In genomic region chr9:5628183-5628529, GRCh38 we compare ENCODE assay signal across 8 cellular contexts. TPM values are rescaled to one million over a fixed set of nuclear protein-coding genes. Genes with fewer than 3 reads are reported as not detected.
DNase-seq lines count a peak whose midpoint lies in the region; ATAC-seq, FAIRE-seq and TF ChIP-seq lines count a peak whose summit lies in the region.

No MANE protein-coding gene starts in this region.

- H4K20me1 ChIP-seq in GM12878 (ENCODE audit: control insufficient read depth, insufficient read depth), result no peaks in the 10 kb centered on the region

- TF ChIP-seq RAD21 in GM12878 (IDR thresholded peaks at IDR 0.05; ENCODE audit: insufficient read depth, low read depth, low read length), result no peak

- intact Hi-C loops in GM12878 (cut with micrococcal nuclease; ENCODE audit: unreplicated experiment), result loop anchor here (5.0 kb wide), 1 partner anchor 204 kb away; the partner anchor contains the start of gene ERMP1

- TF ChIP-seq CTCF in GM12878 (IDR thresholded peaks at IDR 0.05 in 2 of 3, conservative IDR thresholded peaks at IDR 0.05 in 1 of 3; ENCODE audit: control insufficient read depth in 2 of 3, extremely low read depth in 1 of 3, insufficient read depth in 1 of 3, low read depth in 3 of 3, low read length in 3 of 3) (no peak), GM20000 (IDR thresholded peaks at IDR 0.05; ENCODE audit: extremely low read depth, missing control alignments) (no peak)

- RAD21 ChIA-PET in GM12878 (lab: Charles Lee; ENCODE audit: unreplicated experiment), result interaction anchor here (0.7 to 4.2 kb wide), 29 partner anchors 9 to 836 kb away, joined by 3 to 52 read pairs (median 4); partner anchors contain the start of genes CD274, ERMP1, PDCD1LG2 and PLGRKT

- in situ Hi-C loops in GM12878 (cut with MboI), result no loop called here

- peaks cover 84% of the 10 kb centered on the region for H3K79me2 ChIP-seq in GM12878 (ENCODE audit: control insufficient read depth, insufficient read depth, low read length)

- H3K9me3 ChIP-seq in GM12878 (replicated peaks; ENCODE audit: control insufficient read depth, insufficient read depth, low read length), result no peaks in the 10 kb centered on the region; the same call in 2 of the 3 replicates

- no peaks in the 10 kb centered on the region for H3K27me3 ChIP-seq in GM12878 (replicated peaks in 1 of 2; ENCODE audit: control insufficient read depth in 2 of 2, insufficient read depth in 2 of 2, low read length in 1 of 2)

- peak overlapping the region; percentile 98 for H3K4me3 Mint-ChIP-seq in activated naive CD4-positive, alpha-beta T cell treated with anti-CD3 and anti-CD28 coated beads, Interleukin-2, amount 50 U/mL, for 24 hours
- peak overlapping the region; percentile 93 for H3K4me3 Mint-ChIP-seq in memory B cell

- peaks cover 5% of the 10 kb centered on the region for H3K36me3 Mint-ChIP-seq in activated naive CD4-positive, alpha-beta T cell treated with anti-CD3 and anti-CD28 coated beads, Interleukin-2, amount 50 U/mL, for 24 hours
- H3K36me3 Mint-ChIP-seq in memory B cell, result peaks cover 2% of the 10 kb centered on the region

- no peaks in the 10 kb centered on the region for H3K9me3 Mint-ChIP-seq in activated naive CD4-positive, alpha-beta T cell treated with anti-CD3 and anti-CD28 coated beads, Interleukin-2, amount 50 U/mL, for 24 hours
- no peaks in the 10 kb centered on the region for H3K9me3 Mint-ChIP-seq in memory B cell

- no peak for DNase-seq in activated naive CD4-positive, alpha-beta T cell treated with anti-CD3 and anti-CD28 coated beads, Interleukin-2, amount 50 U/mL, for 16 hours
- no peak for DNase-seq in GM12878 (ENCODE audit: low read depth, low spot score)
- DNase-seq in memory B cell (ENCODE audit: low spot score in 2 of 2), result no peak
- no peak for DNase-seq in SHP77 (lab: John Stamatoyannopoulos, UW)
- no peak for DNase-seq in GM20000 (ENCODE audit: low spot score)

- POLR2A ChIA-PET in GM12878 (lab: Charles Lee), result interaction anchor here (0.6 to 3.0 kb wide), 24 partner anchors 9 to 888 kb away, joined by 3 to 19 read pairs (median 4); partner anchors contain the start of gene CD274

- CTCF ChIA-PET in GM12878 (lab: Yijun Ruan, JAX), result interaction anchor here (0.9 to 2.1 kb wide), 10 partner anchors 19 to 189 kb away, joined by 3 to 12 read pairs (median 3); no protein-coding TSS in a partner anchor

- FAIRE-seq in GM12878 (lab: Jason Lieb, UNC), result no peak

- H3K27ac Mint-ChIP-seq in activated naive CD4-positive, alpha-beta T cell treated with anti-CD3 and anti-CD28 coated beads, Interleukin-2, amount 50 U/mL, for 24 hours, result peak overlapping the region; percentile 99
- H3K27ac Mint-ChIP-seq in memory B cell, result peak overlapping the region; percentile 94

- peaks cover 74% of the 10 kb centered on the region for H3K4me1 Mint-ChIP-seq in activated naive CD4-positive, alpha-beta T cell treated with anti-CD3 and anti-CD28 coated beads, Interleukin-2, amount 50 U/mL, for 24 hours
- H3K4me1 Mint-ChIP-seq in memory B cell, result peaks cover 36% of the 10 kb centered on the region

- peaks cover 33% of the 10 kb centered on the region for H3K4me1 ChIP-seq in GM12878 (ENCODE audit: control insufficient read depth, insufficient read depth, low read length)
- peaks cover 1% of the 10 kb centered on the region for H3K4me1 ChIP-seq in urinary bladder (ENCODE audit: insufficient read depth)

- no peaks in the 10 kb centered on the region; a peak in 1 of 4 replicates for H3K36me3 ChIP-seq in GM12878 (ENCODE audit: control insufficient read depth in 2 of 2, insufficient read depth in 2 of 2, low read length in 1 of 2)
- H3K36me3 ChIP-seq in urinary bladder (ENCODE audit: insufficient read depth), result no peaks in the 10 kb centered on the region

- H3K27me3 Mint-ChIP-seq in activated naive CD4-positive, alpha-beta T cell treated with anti-CD3 and anti-CD28 coated beads, Interleukin-2, amount 50 U/mL, for 24 hours, result no peaks in the 10 kb centered on the region
- H3K27me3 Mint-ChIP-seq in memory B cell, result no peaks in the 10 kb centered on the region

- ATAC-seq in GM12878, result no peak
- ATAC-seq in memory B cell (ENCODE audit: low read depth), result no peak
- no peak for ATAC-seq in GM18858 (IDR thresholded peaks at IDR 0.05; ENCODE audit: unreplicated experiment)

- H3K9ac ChIP-seq in GM12878 (ENCODE audit: control insufficient read depth, insufficient read depth, low read length), result peak overlapping the region; percentile 64

- TF ChIP-seq POLR2A in GM12878 (IDR thresholded peaks at IDR 0.05; ENCODE audit: low read depth, low read length), result no peak

- no peak for TF ChIP-seq EP300 in GM12878 (IDR thresholded peaks at IDR 0.05; ENCODE audit: borderline replicate concordance in 1 of 2, control insufficient read depth in 1 of 2, low read depth in 2 of 2, low read length in 2 of 2)

- H3K4me3 ChIP-seq in GM12878, result peak overlapping the region; percentile 98
- peak overlapping the region; percentile 87 for H3K4me3 ChIP-seq in urinary bladder (ENCODE audit: low read depth, low read length)

- SMC1A ChIA-PET in GM12878 (lab: Charles Lee; ENCODE audit: uncharacterized antibody, unreplicated experiment), result interaction anchor here (0.6 to 3.4 kb wide), 24 partner anchors 9 to 202 kb away, joined by 3 to 26 read pairs (median 6); partner anchors contain the start of genes CD274 and PDCD1LG2

- H2AFZ ChIP-seq in GM12878 (ENCODE audit: control insufficient read depth, low read depth, low read length), result no peak overlapping the region

- BruUV-seq in GM12878 (replicated peaks; lab: Mats Ljungman, UMichigan), result TSS peak; percentile 93

- peak overlapping the region; percentile 11; the same call in 1 of the 2 replicates for H3K4me2 ChIP-seq in GM12878 (ENCODE audit: control insufficient read depth, insufficient read depth)

- H3K27ac ChIP-seq in GM12878 (ENCODE audit: control insufficient read depth, insufficient read depth) (peak overlapping the region; percentile 78), urinary bladder (ENCODE audit: low read depth) (peak overlapping the region; percentile 96)

- under 1% methylated on average over 7 of the region's 7 CpGs for WGBS in GM12878 (ENCODE audit: insufficient coverage, insufficient replicate concordance, low lambda C conversion rate, missing lambda C conversion rate)
- 2% methylated on average over 7 of the region's 7 CpGs for WGBS in urinary bladder

TF ChIP-seq in GM12878, 131 proteins besides CTCF, POLR2A, EP300 and RAD21 (continues in another document):
- TF ChIP-seq SMAD1 (IDR thresholded peaks at IDR 0.05; ENCODE audit: low read depth, partially characterized antibody) (peak; percentile 65), RCOR1 (conservative IDR thresholded peaks at IDR 0.05; ENCODE audit: low read depth, low read length) (no peak), ASH2L (IDR thresholded peaks at IDR 0.05; ENCODE audit: borderline replicate concordance, low read depth) (no peak), IKZF2 (IDR thresholded peaks at IDR 0.05) (no peak), STAT1 (conservative IDR thresholded peaks at IDR 0.05) (no peak), RELB (IDR thresholded peaks at IDR 0.05; ENCODE audit: low read depth) (no peak), NFXL1 (IDR thresholded peaks at IDR 0.05; ENCODE audit: borderline replicate concordance) (no peak), NKRF (conservative IDR thresholded peaks at IDR 0.05) (no peak; the same call in 1 of the 2 replicates)

RNA-seq across cellular contexts. Expression of gene RIC1, which starts 0.8 kb away (rescaled TPM):
- total RNA-seq in GM12878 (2013; cell fraction: nucleolus; rRNA removed), result 271 and 292 TPM in 2 replicates
- total RNA-seq in GM12878 (2014; rRNA removed) (42.9 and 45.1 TPM in 2 replicates), GM12878 (2014; rRNA removed; fragmentation: Illumina TruSeq; extraction: Trizol) (38.0 and 43.0 TPM in 2 replicates), GM12878 (2021) (32.3 and 33.8 TPM in 2 replicates), urinary bladder (55.5 TPM)
- 14.7 TPM for polyA plus RNA-seq in GM12878 (2011; ENCODE audit: low read depth)
- polyA plus RNA-seq in GM12878 (2011; rRNA removed) (59.8 and 70.1 TPM in 2 replicates), GM12878 (2014; fragmentation: Illumina TruSeq; extraction: Trizol) (34.6 and 36.9 TPM in 2 replicates), GM12878 (2014; fragmentation: Nextera tagmentation; extraction: Ambion mirVana) (1 to 10 TPM; 6.2 to 7.1 TPM), GM12878 (2014; rRNA removed) (28.0 and 32.8 TPM in 2 replicates), GM12878 (2016; fragmentation: Nextera tagmentation; extraction: Ambion mirVana) (10 to 100 TPM; 17.8 to 18.9 TPM), urinary bladder (12.9 TPM)
- polyA plus RNA-seq in GM12878 (2011; cell fraction: cytosol; rRNA removed), result 41.9 and 45.6 TPM in 2 replicates
- polyA plus RNA-seq in GM12878 (2011; cell fraction: nucleus; rRNA removed), result 113 and 151 TPM in 2 replicates
- 17.9 and 22.3 TPM in 2 replicates for polyA plus RNA-seq in GM12878 (2012)
- 158 and 166 TPM in 2 replicates for polyA minus RNA-seq in GM12878 (2011; rRNA and poly(A)+ RNA removed)
- 30.1 and 36.8 TPM in 2 replicates for polyA minus RNA-seq in GM12878 (2011; cell fraction: cytosol; rRNA and poly(A)+ RNA removed)
- 156 and 211 TPM in 2 replicates for polyA minus RNA-seq in GM12878 (2011; cell fraction: nucleus; rRNA and poly(A)+ RNA removed)
